17 cellular contexts compared by ENCODE assay signal in genomic region chr10:33153266-33153967, GRCh38.
DNase-seq lines count a peak whose midpoint lies in the region.
"Had no signal": no experiment of that assay in that cellular context is flagged by ENCODE, and none has a peak within 500 bp of the region (broad histone marks: within the 10 kb centered on the region; RNA-seq: fewer than 3 reads in every experiment).

No MANE protein-coding gene starts in this region.

- no peak overlapping the region for H3K9ac ChIP-seq in mesenchymal stem cell (ENCODE audit: low read length)

- CTCF ChIA-PET in activated CD4-positive, alpha-beta T cell treated with anti-CD3 and anti-CD28 coated beads, Interleukin-2, amount 10 ng/mL, durations not matched to agents 7 days and 5 days (lab: Charles Lee), result interaction anchor here (0.6 to 1.9 kb wide), 14 partner anchors 10 to 145 kb away, joined by 3 to 9 read pairs (median 4); no protein-coding TSS in a partner anchor
- CTCF ChIA-PET in CD4-positive, alpha-beta memory T cell (lab: Charles Lee; ENCODE audit: partially characterized antibody), result interaction anchor here (0.7 to 6.3 kb wide), 21 partner anchors 10 to 962 kb away, joined by 3 to 102 read pairs (median 4); no protein-coding TSS in a partner anchor

- no peak overlapping the region for H3K4ac ChIP-seq in mesenchymal stem cell (ENCODE audit: low read depth in 1 of 2, low read length in 2 of 2)

- peak overlapping the region; percentile 84 for H3K27ac Mint-ChIP-seq in activated CD4-positive, alpha-beta T cell treated with anti-CD3 and anti-CD28 coated beads, Interleukin-2, amount 10 ng/mL, durations not matched to agents 7 days and 5 days
- H3K27ac Mint-ChIP-seq in CD4-positive, alpha-beta memory T cell, result peak overlapping the region; percentile 92 to 99 (median 97)
- peak overlapping the region; percentile 86 for H3K27ac Mint-ChIP-seq in T-helper 2 cell treated with Interferon-gamma antibody and Interleukin-4, amounts not matched to agents 5 μg/mL and 100 μg/mL, for 36 hours
- H3K27ac Mint-ChIP-seq: H9 had no signal

- 93% methylated on average over 8 of the region's 8 CpGs for WGBS in mesenchymal stem cell

- no peak overlapping the region for H2BK5ac ChIP-seq in mesenchymal stem cell (ENCODE audit: low read depth, low read length, poor library complexity, severe bottlenecking)

- no peaks in the 10 kb centered on the region for H3K9me3 ChIP-seq in CD4-positive, alpha-beta memory T cell (ENCODE audit: control insufficient read depth in 1 of 2, low read length in 2 of 2)
- no peaks in the 10 kb centered on the region for H3K9me3 ChIP-seq in mesenchymal stem cell (ENCODE audit: control insufficient read depth, low read length)
- H3K9me3 ChIP-seq: breast epithelium had no signal

- H3K18ac ChIP-seq in mesenchymal stem cell (ENCODE audit: low read depth in 1 of 2, low read length in 2 of 2), result no peak overlapping the region

- no peak overlapping the region for H3K4me3 Mint-ChIP-seq in activated CD4-positive, alpha-beta T cell treated with anti-CD3 and anti-CD28 coated beads, Interleukin-2, amount 10 ng/mL, durations not matched to agents 7 days and 5 days
- H3K4me3 Mint-ChIP-seq in CD4-positive, alpha-beta memory T cell, result peak overlapping the region in 7 of 8 donors; percentile 10 to 87 (median 81)
- H3K4me3 Mint-ChIP-seq in T-helper 2 cell treated with Interferon-gamma antibody and Interleukin-4, amounts not matched to agents 5 μg/mL and 100 μg/mL, for 36 hours, result peak overlapping the region; percentile 44
- H3K4me3 Mint-ChIP-seq: H9 had no signal

- H2BK12ac ChIP-seq in mesenchymal stem cell (ENCODE audit: low read length in 2 of 2), result no peak overlapping the region

- no peaks in the 10 kb centered on the region for H3K36me3 ChIP-seq in CD4-positive, alpha-beta memory T cell (ENCODE audit: insufficient read depth, low read length)
- no peaks in the 10 kb centered on the region for H3K36me3 ChIP-seq in mesenchymal stem cell (ENCODE audit: control insufficient read depth in 1 of 2, insufficient read depth in 2 of 2, low read depth in 1 of 2, low read length in 2 of 2)
- H3K36me3 ChIP-seq: breast epithelium had no signal

- peak overlapping the region; percentile 55 for H3K27ac ChIP-seq in CD4-positive, alpha-beta memory T cell (ENCODE audit: low read depth, low read length)
- H3K27ac ChIP-seq in mesenchymal stem cell (ENCODE audit: low read length, poor library complexity, severe bottlenecking), result no peak overlapping the region

- H3K4me2 ChIP-seq in mesenchymal stem cell (ENCODE audit: low read length, poor library complexity, severe bottlenecking), result no peak overlapping the region

- no peak for DNase-seq in activated CD4-positive, alpha-beta T cell treated with anti-CD3 and anti-CD28 coated beads, Interleukin-2, amount 10 ng/mL, durations not matched to agents 7 days and 5 days
- DNase-seq in activated CD4-positive, alpha-beta T cell treated with anti-CD3 and anti-CD28 coated beads for 4 hours, result no peak
- DNase-seq in CD4-positive, alpha-beta memory T cell, result no peak
- no peak for DNase-seq in T-helper 2 cell treated with Interferon-gamma antibody and Interleukin-4, amounts not matched to agents 5 μg/mL and 100 μg/mL, for 36 hours (ENCODE audit: low spot score)
- DNase-seq in mesenchymal stem cell (no peak), pons (ENCODE audit: low spot score) (no peak), ecto neural progenitor cell (ENCODE audit: low spot score) (no peak), germinal center (ENCODE audit: low spot score) (no peak)
- DNase-seq: activated CD4-positive, alpha-beta T cell treated with anti-CD3 and anti-CD28 coated beads, Interleukin-2, amount 50 U/mL, for 48 hours; EL; H9; islet precursor cell; NCI-H1092; NCI-H524 treated with DMSO at 0.1 percent for 48 hours; OCI-M1; retina had no signal

- intact Hi-C loops in CD4-positive, alpha-beta memory T cell (cut with micrococcal nuclease), result loop anchor here (5.0 to 10.0 kb wide), 2 partner anchors 196 to 899 kb away; partner anchors contain the start of gene ITGB1

- H3K9me3 Mint-ChIP-seq in activated CD4-positive, alpha-beta T cell treated with anti-CD3 and anti-CD28 coated beads, Interleukin-2, amount 10 ng/mL, durations not matched to agents 7 days and 5 days, result peaks cover 6% of the 10 kb centered on the region
- peaks cover 0 to 4% (median 0%) of the 10 kb centered on the region in 8 donors for H3K9me3 Mint-ChIP-seq in CD4-positive, alpha-beta memory T cell
- H3K9me3 Mint-ChIP-seq in T-helper 2 cell treated with Interferon-gamma antibody and Interleukin-4, amounts not matched to agents 5 μg/mL and 100 μg/mL, for 36 hours, result peaks cover 4% of the 10 kb centered on the region

- H2AFZ ChIP-seq in mesenchymal stem cell (ENCODE audit: low read depth, low read length), result no peak overlapping the region

- H2BK15ac ChIP-seq in mesenchymal stem cell (ENCODE audit: low read depth, poor library complexity, severe bottlenecking), result no peak overlapping the region

- no peaks in the 10 kb centered on the region for H3K27me3 ChIP-seq in CD4-positive, alpha-beta memory T cell (ENCODE audit: insufficient read depth, low read length)
- H3K27me3 ChIP-seq in mesenchymal stem cell (ENCODE audit: control insufficient read depth in 1 of 2, insufficient read depth in 1 of 2, low read length in 2 of 2), result no peaks in the 10 kb centered on the region
- H3K27me3 ChIP-seq: breast epithelium had no signal

- no peaks in the 10 kb centered on the region for H3K79me1 ChIP-seq in mesenchymal stem cell (replicated peaks; ENCODE audit: low read length, poor library complexity, severe bottlenecking)

- peak overlapping the region in 1 of 2 donors; percentile 21 for H3K4me3 ChIP-seq in CD4-positive, alpha-beta memory T cell (ENCODE audit: low read length in 2 of 2)
- H3K4me3 ChIP-seq in mesenchymal stem cell (ENCODE audit: insufficient read depth in 1 of 2, low read depth in 1 of 2, low read length in 2 of 2), result no peak overlapping the region
- H3K4me3 ChIP-seq: breast epithelium had no signal

- H2AK5ac ChIP-seq in mesenchymal stem cell (ENCODE audit: low read length, severe bottlenecking), result peak overlapping the region; percentile 8

- H4K91ac ChIP-seq in mesenchymal stem cell (ENCODE audit: low read length), result no peak overlapping the region

- no peak overlapping the region for H4K8ac ChIP-seq in mesenchymal stem cell (ENCODE audit: low read length)

- POLR2A ChIA-PET in activated CD4-positive, alpha-beta T cell treated with anti-CD3 and anti-CD28 coated beads, Interleukin-2, amount 10 ng/mL, durations not matched to agents 7 days and 5 days (lab: Charles Lee), result no interaction called here
- POLR2A ChIA-PET in CD4-positive, alpha-beta memory T cell (lab: Charles Lee; ENCODE audit: partially characterized antibody), result interaction anchor here (0.6 to 39.0 kb wide), 12 partner anchors 12 to 775 kb away, joined by 3 to 2213 read pairs (median 6); partner anchors contain the start of gene CCDC7

- no peak overlapping the region for H3K23ac ChIP-seq in mesenchymal stem cell (ENCODE audit: low read length in 2 of 2)

- H2BK120ac ChIP-seq in mesenchymal stem cell (ENCODE audit: low read depth, low read length), result no peak overlapping the region

- peaks cover 5% of the 10 kb centered on the region for H3K36me3 Mint-ChIP-seq in activated CD4-positive, alpha-beta T cell treated with anti-CD3 and anti-CD28 coated beads, Interleukin-2, amount 10 ng/mL, durations not matched to agents 7 days and 5 days (ENCODE audit: low read depth)
- H3K36me3 Mint-ChIP-seq in CD4-positive, alpha-beta memory T cell, result peaks cover 0 to 4% of the 10 kb centered on the region in 2 donors
- H3K36me3 Mint-ChIP-seq in T-helper 2 cell treated with Interferon-gamma antibody and Interleukin-4, amounts not matched to agents 5 μg/mL and 100 μg/mL, for 36 hours (ENCODE audit: low read depth), result peaks cover 10% of the 10 kb centered on the region

- peaks cover 65% of the 10 kb centered on the region for H3K4me1 ChIP-seq in CD4-positive, alpha-beta memory T cell (ENCODE audit: insufficient read depth, low read length)
- peaks cover 1% of the 10 kb centered on the region for H3K4me1 ChIP-seq in mesenchymal stem cell (ENCODE audit: control insufficient read depth, insufficient read depth, low read depth, low read length)
- H3K4me1 ChIP-seq: breast epithelium had no signal

- H3K27me3 Mint-ChIP-seq in activated CD4-positive, alpha-beta T cell treated with anti-CD3 and anti-CD28 coated beads, Interleukin-2, amount 10 ng/mL, durations not matched to agents 7 days and 5 days, result peaks cover 2% of the 10 kb centered on the region
- no peaks in the 10 kb centered on the region for H3K27me3 Mint-ChIP-seq in CD4-positive, alpha-beta memory T cell
- no peaks in the 10 kb centered on the region for H3K27me3 Mint-ChIP-seq in T-helper 2 cell treated with Interferon-gamma antibody and Interleukin-4, amounts not matched to agents 5 μg/mL and 100 μg/mL, for 36 hours (ENCODE audit: low read depth)

- H3K14ac ChIP-seq in mesenchymal stem cell (ENCODE audit: low read length in 2 of 2), result no peak overlapping the region

- peaks cover 52% of the 10 kb centered on the region for H3K4me1 Mint-ChIP-seq in activated CD4-positive, alpha-beta T cell treated with anti-CD3 and anti-CD28 coated beads, Interleukin-2, amount 10 ng/mL, durations not matched to agents 7 days and 5 days
- peaks cover 48 to 70% (median 63%) of the 10 kb centered on the region in 4 donors for H3K4me1 Mint-ChIP-seq in CD4-positive, alpha-beta memory T cell
- H3K4me1 Mint-ChIP-seq in T-helper 2 cell treated with Interferon-gamma antibody and Interleukin-4, amounts not matched to agents 5 μg/mL and 100 μg/mL, for 36 hours (ENCODE audit: low read depth), result peaks cover 43% of the 10 kb centered on the region
